In genomic region chr5:67211926-67212325, GRCh38 we compare ENCODE assay signal across 15 cellular contexts.
DNase-seq lines count a peak whose midpoint lies in the region; ATAC-seq and TF ChIP-seq lines count a peak whose summit lies in the region.
"Had no signal": no experiment of that assay in that cellular context is flagged by ENCODE, and none has a peak within 500 bp of the region (broad histone marks: within the 10 kb centered on the region; RNA-seq: fewer than 3 reads in every experiment).

No MANE protein-coding gene starts in this region.

- no peaks in the 10 kb centered on the region for H3K27me3 ChIP-seq in WERI-Rb-1 (ENCODE audit: insufficient read depth, low read depth, severe bottlenecking)
- H3K27me3 ChIP-seq: ascending aorta had no signal

- no peaks in the 10 kb centered on the region for H3K9me3 ChIP-seq in WERI-Rb-1 (ENCODE audit: severe bottlenecking)
- H3K9me3 ChIP-seq: ascending aorta had no signal

- TF ChIP-seq CTCF in WERI-Rb-1 (IDR thresholded peaks at IDR 0.05; ENCODE audit: low read depth, low read length): no peak

- H3K27ac Mint-ChIP-seq in T-helper 1 cell treated with Interleukin-12 subunit alpha and Interleukin-12 subunit beta and Interleukin-4 antibody, amounts not matched to agents 30 μg/mL and 1 μg/mL, for 36 hours: peak overlapping the region; percentile 58
- peak overlapping the region; percentile 41 for H3K27ac Mint-ChIP-seq in stimulated activated memory B cell treated with anti-CD40 and anti-IgM and Interleukin-4, amounts not matched to agents 10 μg/mL and 1 μg/mL and 100 μg/mL, for 72 hours
- H3K27ac Mint-ChIP-seq: nephron, type B pancreatic cell had no signal

- no peaks in the 10 kb centered on the region for H3K36me3 ChIP-seq in WERI-Rb-1
- H3K36me3 ChIP-seq: ascending aorta had no signal

- ATAC-seq in stimulated activated memory B cell treated with anti-CD40 and anti-IgM and Interleukin-4, amounts not matched to agents 10 μg/mL and 1 μg/mL and 100 μg/mL, for 72 hours: no peak

- H3K4me3 Mint-ChIP-seq in T-helper 1 cell treated with Interleukin-12 subunit alpha and Interleukin-12 subunit beta and Interleukin-4 antibody, amounts not matched to agents 30 μg/mL and 1 μg/mL, for 36 hours: no peak overlapping the region
- H3K4me3 Mint-ChIP-seq in stimulated activated memory B cell treated with anti-CD40 and anti-IgM and Interleukin-4, amounts not matched to agents 10 μg/mL and 1 μg/mL and 100 μg/mL, for 72 hours: no peak overlapping the region
- H3K4me3 Mint-ChIP-seq: nephron, type B pancreatic cell had no signal

- H3K27ac ChIP-seq in WERI-Rb-1: no peak overlapping the region
- H3K27ac ChIP-seq: 22Rv1, ascending aorta had no signal

- peaks cover 62% of the 10 kb centered on the region for H3K4me1 Mint-ChIP-seq in T-helper 1 cell treated with Interleukin-12 subunit alpha and Interleukin-12 subunit beta and Interleukin-4 antibody, amounts not matched to agents 30 μg/mL and 1 μg/mL, for 36 hours (ENCODE audit: low read depth)
- peaks cover 57% of the 10 kb centered on the region for H3K4me1 Mint-ChIP-seq in stimulated activated memory B cell treated with anti-CD40 and anti-IgM and Interleukin-4, amounts not matched to agents 10 μg/mL and 1 μg/mL and 100 μg/mL, for 72 hours

- peaks cover 6% of the 10 kb centered on the region for H3K36me3 Mint-ChIP-seq in T-helper 1 cell treated with Interleukin-12 subunit alpha and Interleukin-12 subunit beta and Interleukin-4 antibody, amounts not matched to agents 30 μg/mL and 1 μg/mL, for 36 hours (ENCODE audit: low read depth)
- H3K36me3 Mint-ChIP-seq in stimulated activated memory B cell treated with anti-CD40 and anti-IgM and Interleukin-4, amounts not matched to agents 10 μg/mL and 1 μg/mL and 100 μg/mL, for 72 hours: no peaks in the 10 kb centered on the region
- H3K36me3 Mint-ChIP-seq: type B pancreatic cell had no signal

- DNase-seq in T-helper 1 cell: no peak
- DNase-seq in SW480 (ENCODE audit: low spot score): peak; percentile 7
- DNase-seq in fibroblast of peridontal ligament (ENCODE audit: extremely low read depth): peak; percentile 74
- no peak for DNase-seq in stimulated activated CD4-positive, alpha-beta T cell treated with anti-CD3 and anti-CD28 coated beads, Interleukin-2, amount 100 ng/mL, for 48 hours
- DNase-seq in effector CD8-positive, alpha-beta T cell (lab: John Stamatoyannopoulos, UW): no peak
- DNase-seq in WERI-Rb-1: no peak
- DNase-seq: activated CD4-positive, CD25-positive, alpha-beta regulatory T cell; NCI-H446 treated with DMSO at 0.1 percent for 48 hours; SHP77 treated with DMSO at 0.1 percent for 48 hours had no signal

- no peaks in the 10 kb centered on the region for H3K27me3 Mint-ChIP-seq in T-helper 1 cell treated with Interleukin-12 subunit alpha and Interleukin-12 subunit beta and Interleukin-4 antibody, amounts not matched to agents 30 μg/mL and 1 μg/mL, for 36 hours (ENCODE audit: low read depth)
- no peaks in the 10 kb centered on the region for H3K27me3 Mint-ChIP-seq in stimulated activated memory B cell treated with anti-CD40 and anti-IgM and Interleukin-4, amounts not matched to agents 10 μg/mL and 1 μg/mL and 100 μg/mL, for 72 hours
- H3K27me3 Mint-ChIP-seq: type B pancreatic cell had no signal

- no peak overlapping the region for H3K4me3 ChIP-seq in WERI-Rb-1 (ENCODE audit: low read depth, low read length)
- H3K4me3 ChIP-seq: ascending aorta had no signal

- no peaks in the 10 kb centered on the region for H3K9me3 Mint-ChIP-seq in T-helper 1 cell treated with Interleukin-12 subunit alpha and Interleukin-12 subunit beta and Interleukin-4 antibody, amounts not matched to agents 30 μg/mL and 1 μg/mL, for 36 hours
- H3K9me3 Mint-ChIP-seq in stimulated activated memory B cell treated with anti-CD40 and anti-IgM and Interleukin-4, amounts not matched to agents 10 μg/mL and 1 μg/mL and 100 μg/mL, for 72 hours: no peaks in the 10 kb centered on the region
- H3K9me3 Mint-ChIP-seq: nephron, type B pancreatic cell had no signal

Comparison
In these comparisons a context has a peak if more than half of its experiments do, and no peak if none do; other contexts are left out.
1. DNase-seq: peak in SW480 (single experiment) and fibroblast of peridontal ligament (single experiment); none in T-helper 1 cell (0 of 5), stimulated activated CD4-positive, alpha-beta T cell treated with anti-CD3 and anti-CD28 coated beads, Interleukin-2, amount 100 ng/mL, for 48 hours (0 of 2), effector CD8-positive, alpha-beta T cell (single experiment) and WERI-Rb-1 (single experiment).